17 cellular contexts compared by ENCODE assay signal in the genomic region with DNA sequence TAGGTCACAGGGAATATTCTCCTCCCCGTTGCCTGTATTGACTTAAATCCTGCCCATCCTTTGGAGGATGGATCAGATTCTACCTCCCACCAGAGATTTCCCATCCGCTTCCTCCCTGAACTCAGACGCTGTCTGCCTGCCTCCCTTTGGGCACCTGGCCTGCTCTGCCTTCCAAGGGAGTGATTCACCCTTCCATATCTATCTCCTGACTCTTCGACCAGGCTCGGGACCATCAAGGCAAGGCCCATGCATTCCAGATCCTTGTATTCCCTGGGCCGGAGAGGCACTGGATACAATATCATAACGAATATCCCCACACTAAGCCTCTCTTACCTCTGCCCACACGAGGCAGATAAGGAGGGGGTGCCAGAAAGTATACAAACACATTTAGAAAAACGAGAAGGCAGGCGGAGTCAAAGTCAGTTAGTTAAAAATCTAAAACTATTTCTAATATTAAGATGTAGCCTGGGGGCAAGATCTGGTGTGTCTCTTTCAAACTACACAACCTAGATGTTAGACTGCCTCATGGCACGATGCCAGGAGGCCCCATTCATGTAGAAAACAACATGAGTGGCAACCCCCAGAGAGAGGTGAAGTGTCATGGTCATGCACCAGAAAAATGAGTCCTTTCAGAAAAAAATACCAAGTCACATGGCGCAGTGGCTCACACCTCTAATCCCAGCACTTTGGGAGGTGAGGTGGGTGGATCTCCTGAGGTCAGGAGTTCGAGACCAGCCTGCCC. TPM values are rescaled to one million over a fixed set of nuclear protein-coding genes. Genes with fewer than 3 reads are reported as not detected.
A peak's percentile ranks its signal among the peaks of the same experiment; 100 is the strongest.
DNase-seq lines count a peak whose midpoint lies in the region; ATAC-seq and TF ChIP-seq lines count a peak whose summit lies in the region.
"Had no signal": no experiment of that assay in that cellular context is flagged by ENCODE, and none has a peak within 500 bp of the region (broad histone marks: within the 10 kb centered on the region; RNA-seq: fewer than 3 reads in every experiment).

No MANE protein-coding gene starts in this region.

- H3K4me1 ChIP-seq in heart left ventricle (peaks cover 2 to 96% (median 79%) of the 10 kb centered on the region in 12 donors), osteoblast (ENCODE audit: insufficient read depth, low read length) (peaks cover 35% of the 10 kb centered on the region), testis (peaks cover 26% of the 10 kb centered on the region)
- H3K4me1 ChIP-seq: parathyroid adenoma had no signal

- H3K4me3 ChIP-seq in heart left ventricle (peak overlapping the region in 2 of 12 donors; percentile 2 to 35), fibroblast of mammary gland (ENCODE audit: control insufficient read depth, low read depth, low read length) (no peak overlapping the region), osteoblast (ENCODE audit: insufficient read depth, low read length) (no peak overlapping the region), testis (no peak overlapping the region)

- H3K4me1 Mint-ChIP-seq in activated T-cell treated with anti-CD3 and anti-CD28 coated beads, Interleukin-2, amount 50 U/mL, for 4 hours (ENCODE audit: low read depth) = peaks cover 10% of the 10 kb centered on the region

- H3K9me3 ChIP-seq in heart left ventricle (no peaks in the 10 kb centered on the region), osteoblast (ENCODE audit: low read depth, low read length) (no peaks in the 10 kb centered on the region), testis (no peaks in the 10 kb centered on the region)

- H3K4me3 Mint-ChIP-seq in activated T-cell treated with anti-CD3 and anti-CD28 coated beads, Interleukin-2, amount 50 U/mL, for 4 hours = no peak overlapping the region
- H3K4me3 Mint-ChIP-seq: activated CD4-positive, alpha-beta T cell treated with anti-CD3 and anti-CD28 coated beads, Interleukin-2, amount 10 ng/mL, durations not matched to agents 24 days and 14 days had no signal

- H3K27me3 Mint-ChIP-seq in activated T-cell treated with anti-CD3 and anti-CD28 coated beads, Interleukin-2, amount 50 U/mL, for 4 hours (ENCODE audit: low read depth) = peaks cover 51% of the 10 kb centered on the region

- WGBS in heart left ventricle, 4 donors = 59 to 66% (median 62%) methylated on average over 13 of the region's 13 CpGs
- 70 to 72% methylated on average over 13 of the region's 13 CpGs for WGBS in testis, 2 donors

- no peaks in the 10 kb centered on the region for H3K9me3 Mint-ChIP-seq in activated T-cell treated with anti-CD3 and anti-CD28 coated beads, Interleukin-2, amount 50 U/mL, for 4 hours
- H3K9me3 Mint-ChIP-seq: activated CD4-positive, alpha-beta T cell treated with anti-CD3 and anti-CD28 coated beads, Interleukin-2, amount 10 ng/mL, durations not matched to agents 24 days and 14 days had no signal

- H3K27ac ChIP-seq in heart left ventricle (peak overlapping the region in 9 of 12 donors; percentile 11 to 99 (median 23)), osteoblast (ENCODE audit: low read depth, low read length) (peak overlapping the region; percentile 23), testis (no peak overlapping the region)
- H3K27ac ChIP-seq: parathyroid adenoma had no signal

- intact Hi-C loops in heart left ventricle (cut with DNase I) = loop anchor here in 2 of 10 donors (2.0 to 5.0 kb wide), 2 partner anchors 21 to 246 kb away; no protein-coding TSS in a partner anchor
- intact Hi-C loops in Right ventricle myocardium superior (cut with DNase I) = no loop called here
- intact Hi-C loops in testis (cut with DNase I; ENCODE audit: low total_unique reads) = loop anchor here (5.0 kb wide), 1 partner anchor 246 kb away; no protein-coding TSS in a partner anchor

- H3K4me2 ChIP-seq in osteoblast (ENCODE audit: insufficient read depth, low read length) = peak overlapping the region; percentile 1

- DNase-seq in heart left ventricle = peak in 1 of 5 donors; percentile 55
- no peak for DNase-seq in Right ventricle myocardium superior
- DNase-seq in fibroblast of mammary gland (ENCODE audit: low read depth) = peak; percentile 64
- DNase-seq in osteoblast (ENCODE audit: insufficient read length, low spot score, missing footprints) = peak; percentile 91
- DNase-seq in testis = no peak
- DNase-seq in NOMO-1 (lab: John Stamatoyannopoulos, UW; ENCODE audit: unreplicated experiment in 2 of 2) = no peak
- DNase-seq in activated T-cell treated with anti-CD3 and anti-CD28 coated beads, Interleukin-2, amount 50 U/mL, for 4 hours = no peak
- DNase-seq: activated CD4-positive, alpha-beta T cell treated with anti-CD3 and anti-CD28 coated beads, Interleukin-2, amount 10 ng/mL, durations not matched to agents 24 days and 14 days; amniotic stem cell; COR-L47; Karpas-422; NCI-H1694; NCI-H526; T1000 had no signal

- peaks cover 85% of the 10 kb centered on the region for H3K79me2 ChIP-seq in osteoblast (ENCODE audit: insufficient read depth, low read length)
- H3K79me2 ChIP-seq: parathyroid adenoma had no signal

- ATAC-seq in heart left ventricle (peak in 2 of 4 donors; percentile 4), Right ventricle myocardium superior (ENCODE audit: poor library complexity) (no peak), GM21576 (IDR thresholded peaks at IDR 0.05; ENCODE audit: unreplicated experiment) (no peak)
- no peak for ATAC-seq in activated T-cell treated with anti-CD3 and anti-CD28 coated beads, Interleukin-2, amount 50 U/mL, for 4 hours

- TF ChIP-seq POLR2A in heart left ventricle (IDR thresholded peaks at IDR 0.05) = no peak
- no peak for TF ChIP-seq POLR2A in testis (IDR thresholded peaks at IDR 0.05)

- H3K36me3 ChIP-seq in heart left ventricle (peaks cover 0 to 88% (median 82%) of the 10 kb centered on the region in 9 donors), osteoblast (ENCODE audit: insufficient read depth, low read length) (peaks cover 61% of the 10 kb centered on the region), testis (ENCODE audit: low read depth, missing control alignments) (no peaks in the 10 kb centered on the region)

- H3K36me3 Mint-ChIP-seq in activated T-cell treated with anti-CD3 and anti-CD28 coated beads, Interleukin-2, amount 50 U/mL, for 4 hours (ENCODE audit: insufficient read depth) = no peaks in the 10 kb centered on the region

- peaks cover 67% of the 10 kb centered on the region for H4K20me1 ChIP-seq in osteoblast (ENCODE audit: insufficient read depth, low read length)

- H3K27me3 ChIP-seq in heart left ventricle (no peaks in the 10 kb centered on the region), osteoblast (ENCODE audit: insufficient read depth, low read length) (no peaks in the 10 kb centered on the region), testis (no peaks in the 10 kb centered on the region)

- TF ChIP-seq CTCF in heart left ventricle (IDR thresholded peaks at IDR 0.05) (no peak), fibroblast of mammary gland (conservative IDR thresholded peaks at IDR 0.05; ENCODE audit: control insufficient read depth, insufficient read depth, low read depth, low read length) (no peak), osteoblast (IDR thresholded peaks at IDR 0.05; ENCODE audit: extremely low read depth, low read depth, low read length) (no peak), testis (IDR thresholded peaks at IDR 0.05) (no peak)

- H2AFZ ChIP-seq in osteoblast (ENCODE audit: low read length) = no peak overlapping the region
- H2AFZ ChIP-seq: parathyroid adenoma had no signal

RNA-seq across cellular contexts. Expression of a gene that starts 9.2 kb away (rescaled TPM):
- total RNA-seq in heart left ventricle (100 to 1,000 TPM; 133 to 421 (median 186) TPM), Right ventricle myocardium superior (183 TPM), osteoblast (151 and 163 TPM in 2 replicates), testis (10 to 100 TPM; 31.1 to 49.2 TPM)
- polyA plus RNA-seq in heart left ventricle (100 to 1,000 TPM in 1 of 2 donors, 10 to 100 TPM in 1; 92.2 to 220 TPM), testis (ENCODE audit: insufficient read depth, low read depth, low replicate concordance) (70.0 TPM)
- under 1 TPM in 2 of 3 donors, not detected in 1; 0.32 to 0.41 TPM for total RNA-seq in activated T-cell treated with anti-CD3 and anti-CD28 coated beads, Interleukin-2, amount 50 U/mL, for 4 hours
- total RNA-seq: A673 had no signal

Comparison
In these comparisons a context has a peak if more than half of its experiments do, and no peak if none do; other contexts are left out.
1. DNase-seq: peak in fibroblast of mammary gland (single experiment) and osteoblast (single experiment); none in Right ventricle myocardium superior (single experiment), testis (single experiment), NOMO-1 (0 of 2) and activated T-cell treated with anti-CD3 and anti-CD28 coated beads, Interleukin-2, amount 50 U/mL, for 4 hours (single experiment).
2. H3K27ac ChIP-seq: peak in heart left ventricle (9 of 12) and osteoblast (single experiment); none in testis (0 of 2).
3. RNA of a gene that starts 9.2 kb away (total RNA-seq): 133 to 421 TPM in heart left ventricle, 183 TPM in Right ventricle myocardium superior (single experiment), 151 to 163 TPM in osteoblast and 31.1 to 49.2 TPM in testis; 0.32 to 0.41 TPM in activated T-cell treated with anti-CD3 and anti-CD28 coated beads, Interleukin-2, amount 50 U/mL, for 4 hours; every median in the first group is over 10 times any median in the second.